26 cellular contexts compared by ENCODE assay signal in genomic region chr2:50770299-50770698, GRCh38.
"Had no signal": no experiment of that assay in that cellular context is flagged by ENCODE, and none has a peak within 500 bp of the region (broad histone marks: within the 10 kb centered on the region; RNA-seq: fewer than 3 reads in every experiment).

No MANE protein-coding gene starts in this region.

- H3K4me1 ChIP-seq: psoas muscle, stomach, thyroid gland, upper lobe of left lung, vagina had no signal

- H3K27me3 ChIP-seq: neutrophil, stomach, thyroid gland, tibial nerve, upper lobe of left lung, vagina had no signal

- H3K9ac ChIP-seq: parathyroid adenoma had no signal

- DNase-seq: naive B cell; naive thymus-derived CD8-positive, alpha-beta T cell; nephron progenitor cell; nucleus accumbens; posterior cingulate gyrus; psoas muscle; right cardiac atrium; stimulated activated CD4-positive, alpha-beta T cell treated with anti-CD3 and anti-CD28 coated beads, Interleukin-15, amount 100 ng/mL, for 24 hours; stimulated activated CD4-positive, alpha-beta T cell treated with anti-CD3 and anti-CD28 coated beads, Interleukin-2, amount 100 ng/mL, for 24 hours; stimulated activated CD4-positive, alpha-beta T cell treated with anti-CD3 and anti-CD28 coated beads, Interleukin-2, amount 100 ng/mL, for 48 hours; stimulated activated CD4-positive, alpha-beta T cell treated with anti-CD3 and anti-CD28 coated beads, Interleukin-4, amount 100 ng/mL, for 24 hours; stimulated activated naive B cell treated with anti-CD40 and anti-IgM and Interleukin-4, amounts not matched to agents 10 μg/mL and 1 μg/mL and 100 μg/mL, for 72 hours; stimulated activated naive CD4-positive, alpha-beta T cell treated with Interleukin-2 at 50 U/mL for 16 hours; stomach; thyroid gland; trophoblast cell; upper lobe of left lung had no signal

- H3K4me3 ChIP-seq: psoas muscle, skin epidermis, stomach, thoracic aorta, thyroid gland, tibial nerve, upper lobe of left lung, vagina had no signal

- H3K36me3 ChIP-seq: neutrophil, stomach, thoracic aorta, thyroid gland, tibial nerve, upper lobe of left lung, vagina had no signal

- H3K27ac ChIP-seq: neutrophil, parathyroid adenoma, psoas muscle, skin epidermis, stomach, thoracic aorta, thyroid gland, upper lobe of left lung, vagina had no signal

- H3K9me3 ChIP-seq: neutrophil, psoas muscle, stomach, thoracic aorta, thyroid gland, tibial nerve, upper lobe of left lung, vagina had no signal

- ATAC-seq: naive thymus-derived CD8-positive, alpha-beta T cell; natural killer cell treated with Interleukin-12 subunit alpha and Interleukin-12 subunit beta and Interleukin-15 and Interleukin-18, amount 100 ng/mL, for 72 hours; psoas muscle; right cardiac atrium; sciatic nerve; stimulated activated effector memory CD8-positive, alpha-beta T cell treated with anti-CD3 and anti-CD28 coated beads, Interleukin-12 subunit alpha, Interleukin-12 subunit beta, amount 100 ng/mL, for 72 hours; stimulated activated naive B cell treated with anti-CD40 and anti-IgM and Interleukin-4, amounts not matched to agents 10 μg/mL and 1 μg/mL and 100 μg/mL, for 72 hours had no signal
